Comparison of ENCODE assay signal across 32 cellular contexts in genomic region chr16:27772093-27772820, GRCh38.
"Had no signal": no experiment of that assay in that cellular context is flagged by ENCODE, and none has a peak within 500 bp of the region (broad histone marks: within the 10 kb centered on the region; RNA-seq: fewer than 3 reads in every experiment).

No MANE protein-coding gene starts in this region.

- H3K4me2 ChIP-seq: hepatocyte had no signal

- H3K27me3 ChIP-seq: dorsolateral prefrontal cortex, gastroesophageal sphincter, hepatocyte, upper lobe of right lung had no signal

- ATAC-seq: activated CD4-positive, alpha-beta T cell treated with anti-CD3 and anti-CD28 coated beads for 36 hours; activated CD8-positive, alpha-beta memory T cell treated with anti-CD3 and anti-CD28 coated beads, Interleukin-2, amount 10 ng/mL, durations not matched to agents 7 days and 5 days; activated CD8-positive, alpha-beta T cell treated with anti-CD3 and anti-CD28 coated beads, Interleukin-2, amount 10 ng/mL, durations not matched to agents 7 days and 5 days; activated naive CD8-positive, alpha-beta T cell treated with anti-CD3 and anti-CD28 coated beads, Interleukin-2, amount 50 U/mL, for 24 hours; gastroesophageal sphincter; left cardiac atrium; left ventricle myocardium superior; sciatic nerve; stimulated activated memory B cell treated with anti-CD40 and anti-IgM and Interleukin-4, amounts not matched to agents 10 μg/mL and 1 μg/mL and 100 μg/mL, for 72 hours; stimulated activated naive CD8-positive, alpha-beta T cell treated with anti-CD3 and anti-CD28 coated beads, Interleukin-15, amount 100 ng/mL, for 72 hours; upper lobe of right lung had no signal

- H3K79me2 ChIP-seq: hepatocyte had no signal

- H3K9me3 ChIP-seq: gastroesophageal sphincter, upper lobe of right lung had no signal

- H3K4me1 Mint-ChIP-seq: activated CD4-positive, alpha-beta T cell treated with anti-CD3 and anti-CD28 coated beads for 36 hours; activated CD8-positive, alpha-beta memory T cell treated with anti-CD3 and anti-CD28 coated beads, Interleukin-2, amount 10 ng/mL, durations not matched to agents 7 days and 5 days; activated naive CD4-positive, alpha-beta T cell treated with anti-CD3 and anti-CD28 coated beads, Interleukin-2, amount 50 U/mL, for 24 hours; activated naive CD8-positive, alpha-beta T cell treated with anti-CD3 and anti-CD28 coated beads, Interleukin-2, amount 50 U/mL, for 24 hours; naive B cell; stimulated activated memory B cell treated with anti-CD40 and anti-IgM and Interleukin-4, amounts not matched to agents 10 μg/mL and 1 μg/mL and 100 μg/mL, for 72 hours; stimulated activated naive CD8-positive, alpha-beta T cell treated with anti-CD3 and anti-CD28 coated beads, Interleukin-15, amount 100 ng/mL, for 72 hours had no signal

- H3K27ac ChIP-seq: coronary artery, gastroesophageal sphincter, hepatocyte, skin epidermis, upper lobe of right lung had no signal

- H3K4me1 ChIP-seq: gastroesophageal sphincter, upper lobe of right lung had no signal

- H3K27ac Mint-ChIP-seq: activated CD4-positive, alpha-beta T cell treated with anti-CD3 and anti-CD28 coated beads for 36 hours; activated CD8-positive, alpha-beta memory T cell treated with anti-CD3 and anti-CD28 coated beads, Interleukin-2, amount 10 ng/mL, durations not matched to agents 7 days and 5 days; activated CD8-positive, alpha-beta T cell treated with anti-CD3 and anti-CD28 coated beads, Interleukin-2, amount 10 ng/mL, durations not matched to agents 7 days and 5 days; activated naive CD4-positive, alpha-beta T cell treated with anti-CD3 and anti-CD28 coated beads, Interleukin-2, amount 50 U/mL, for 24 hours; activated naive CD8-positive, alpha-beta T cell treated with anti-CD3 and anti-CD28 coated beads, Interleukin-2, amount 50 U/mL, for 24 hours; activated T-helper 2 cell treated with anti-CD3 and anti-CD28 coated beads, Interferon-gamma antibody, Interleukin-2, Interleukin-4, amounts not matched to agents 10 μg/mL and 5 μg/mL and 100 μg/mL, durations not matched to agents 14 hours and 24 hours and 36 hours; mesothelial cell of epicardium; progenitor cell of endocrine pancreas; stimulated activated memory B cell treated with anti-CD40 and anti-IgM and Interleukin-4, amounts not matched to agents 10 μg/mL and 1 μg/mL and 100 μg/mL, for 72 hours; stimulated activated naive CD8-positive, alpha-beta T cell treated with anti-CD3 and anti-CD28 coated beads, Interleukin-15, amount 100 ng/mL, for 72 hours; T-helper 2 cell treated with Interferon-gamma antibody and Interleukin-4, amounts not matched to agents 5 μg/mL and 100 μg/mL, for 36 hours had no signal

- H3K4me3 ChIP-seq: coronary artery, dorsolateral prefrontal cortex, gastroesophageal sphincter, hepatocyte, skin epidermis, upper lobe of right lung had no signal

- H3K36me3 Mint-ChIP-seq: activated CD8-positive, alpha-beta memory T cell treated with anti-CD3 and anti-CD28 coated beads, Interleukin-2, amount 10 ng/mL, durations not matched to agents 7 days and 5 days had no signal

- H3K4me3 Mint-ChIP-seq: activated CD4-positive, alpha-beta T cell treated with anti-CD3 and anti-CD28 coated beads for 36 hours; activated CD8-positive, alpha-beta memory T cell treated with anti-CD3 and anti-CD28 coated beads, Interleukin-2, amount 10 ng/mL, durations not matched to agents 7 days and 5 days; activated CD8-positive, alpha-beta T cell treated with anti-CD3 and anti-CD28 coated beads, Interleukin-2, amount 10 ng/mL, durations not matched to agents 7 days and 5 days; activated naive CD4-positive, alpha-beta T cell treated with anti-CD3 and anti-CD28 coated beads, Interleukin-2, amount 50 U/mL, for 24 hours; activated naive CD8-positive, alpha-beta T cell treated with anti-CD3 and anti-CD28 coated beads, Interleukin-2, amount 50 U/mL, for 24 hours; mesothelial cell of epicardium; stimulated activated memory B cell treated with anti-CD40 and anti-IgM and Interleukin-4, amounts not matched to agents 10 μg/mL and 1 μg/mL and 100 μg/mL, for 72 hours; stimulated activated naive CD8-positive, alpha-beta T cell treated with anti-CD3 and anti-CD28 coated beads, Interleukin-15, amount 100 ng/mL, for 72 hours; T-helper 2 cell treated with Interferon-gamma antibody and Interleukin-4, amounts not matched to agents 5 μg/mL and 100 μg/mL, for 36 hours had no signal

- DNase-seq: activated CD4-positive, alpha-beta T cell treated with anti-CD3 and anti-CD28 coated beads for 36 hours; activated CD4-positive, CD25-positive, alpha-beta regulatory T cell; activated CD8-positive, alpha-beta memory T cell treated with anti-CD3 and anti-CD28 coated beads, Interleukin-2, amount 10 ng/mL, durations not matched to agents 7 days and 5 days; activated CD8-positive, alpha-beta T cell treated with anti-CD3 and anti-CD28 coated beads, Interleukin-2, amount 10 ng/mL, durations not matched to agents 7 days and 5 days; activated naive CD8-positive, alpha-beta T cell treated with anti-CD3 and anti-CD28 coated beads, Interleukin-2, amount 50 U/mL, for 24 hours; activated T-cell treated with anti-CD3 and anti-CD28 coated beads, Interleukin-2, amount 50 U/mL, for 48 hours; cerebellar nuclear complex; effector memory CD4-positive, alpha-beta T cell; erythroblast; islet precursor cell; left cardiac atrium; left ventricle myocardium superior; mammary epithelial cell; naive B cell; stimulated activated CD4-positive, alpha-beta T cell treated with anti-CD3 and anti-CD28 coated beads, Interleukin-1b, Interleukin-23, amount 100 ng/mL, for 48 hours; stimulated activated CD4-positive, alpha-beta T cell treated with anti-CD3 and anti-CD28 coated beads, Interleukin-4, amount 100 ng/mL, for 4 hours; stimulated activated CD8-positive, alpha-beta memory T cell treated with anti-CD3 and anti-CD28 coated beads, Interleukin-4, amount 100 ng/mL, for 48 hours; stimulated activated naive CD8-positive, alpha-beta T cell treated with anti-CD3 and anti-CD28 coated beads, Interleukin-15, amount 100 ng/mL, for 72 hours; substantia nigra; upper lobe of right lung had no signal

- H2AFZ ChIP-seq: hepatocyte had no signal

- H3K27me3 Mint-ChIP-seq: activated CD4-positive, alpha-beta T cell treated with anti-CD3 and anti-CD28 coated beads for 36 hours; activated CD8-positive, alpha-beta memory T cell treated with anti-CD3 and anti-CD28 coated beads, Interleukin-2, amount 10 ng/mL, durations not matched to agents 7 days and 5 days; activated naive CD4-positive, alpha-beta T cell treated with anti-CD3 and anti-CD28 coated beads, Interleukin-2, amount 50 U/mL, for 24 hours; activated naive CD8-positive, alpha-beta T cell treated with anti-CD3 and anti-CD28 coated beads, Interleukin-2, amount 50 U/mL, for 24 hours; naive B cell; progenitor cell of endocrine pancreas; stimulated activated memory B cell treated with anti-CD40 and anti-IgM and Interleukin-4, amounts not matched to agents 10 μg/mL and 1 μg/mL and 100 μg/mL, for 72 hours; stimulated activated naive CD8-positive, alpha-beta T cell treated with anti-CD3 and anti-CD28 coated beads, Interleukin-15, amount 100 ng/mL, for 72 hours had no signal
